ENCODE assay signal across 8 cellular contexts in genomic region chr3:158845748-158846350, GRCh38. TPM values are rescaled to one million over a fixed set of nuclear protein-coding genes. Genes with fewer than 3 reads are reported as not detected.
DNase-seq lines count a peak whose midpoint lies in the region; ATAC-seq and TF ChIP-seq lines count a peak whose summit lies in the region.

No MANE protein-coding gene starts in this region.

- no peak overlapping the region for H3K4me3 Mint-ChIP-seq in natural killer cell
- no peak overlapping the region for H3K4me3 Mint-ChIP-seq in natural killer cell treated with Interleukin-12 subunit alpha and Interleukin-12 subunit beta and Interleukin-15 and Interleukin-18, amount 100 ng/mL, for 72 hours
- no peak overlapping the region for H3K4me3 Mint-ChIP-seq in neural crest cell

- H3K9me3 Mint-ChIP-seq in natural killer cell (no peaks in the 10 kb centered on the region), neural crest cell (no peaks in the 10 kb centered on the region)
- H3K9me3 Mint-ChIP-seq in natural killer cell treated with Interleukin-12 subunit alpha and Interleukin-12 subunit beta and Interleukin-15 and Interleukin-18, amount 100 ng/mL, for 72 hours: no peaks in the 10 kb centered on the region

- H3K36me3 Mint-ChIP-seq in natural killer cell (no peaks in the 10 kb centered on the region), neural crest cell (ENCODE audit: low read depth) (no peaks in the 10 kb centered on the region)
- H3K36me3 Mint-ChIP-seq in natural killer cell treated with Interleukin-12 subunit alpha and Interleukin-12 subunit beta and Interleukin-15 and Interleukin-18, amount 100 ng/mL, for 72 hours: no peaks in the 10 kb centered on the region

- no peak for DNase-seq in natural killer cell
- no peak for DNase-seq in natural killer cell treated with Interleukin-12 subunit alpha and Interleukin-12 subunit beta and Interleukin-15 and Interleukin-18, amount 100 ng/mL, for 72 hours (ENCODE audit: low spot score)
- DNase-seq in H7: peak; percentile 64
- DNase-seq in NCI-H1105 treated with DMSO at 0.1 percent for 48 hours (lab: John Stamatoyannopoulos, UW): peak; percentile 83
- DNase-seq in T-helper 9 cell: peak; percentile 7
- peak; percentile 48 for DNase-seq in epithelial cell of esophagus (ENCODE audit: low read depth)
- DNase-seq in neural crest cell (ENCODE audit: low read depth, low spot score): no peak
- DNase-seq in lower leg skin (ENCODE audit: low spot score in 2 of 2): no peak

- H3K4me3 ChIP-seq in H7 (ENCODE audit: insufficient read depth, low read depth, low read length) (no peak overlapping the region), epithelial cell of esophagus (ENCODE audit: low read length) (no peak overlapping the region), lower leg skin (ENCODE audit: low read depth, poor library complexity, severe bottlenecking) (no peak overlapping the region)

- no peak for TF ChIP-seq POLR2A in lower leg skin (IDR thresholded peaks at IDR 0.05)

- intact Hi-C loops in natural killer cell (cut with micrococcal nuclease) (no loop called here), lower leg skin (cut with DNase I; ENCODE audit: low total_unique reads) (loop anchor here (5.0 kb wide), 1 partner anchor 416 kb away; no protein-coding TSS in a partner anchor)

- no peaks in the 10 kb centered on the region for H3K36me3 ChIP-seq in H7 (replicated peaks; ENCODE audit: control insufficient read depth, insufficient read depth, low read length)

- 15 to 17% methylated on average over 5 of the region's 5 CpGs for WGBS in lower leg skin, 2 donors

- TF ChIP-seq CTCF in natural killer cell (IDR thresholded peaks at IDR 0.05) (peak; percentile 65), epithelial cell of esophagus (IDR thresholded peaks at IDR 0.05; ENCODE audit: insufficient read depth, low read depth, low read length, missing control alignments) (peak; percentile 72), neural crest cell (conservative IDR thresholded peaks at IDR 0.05) (peak; percentile 89), lower leg skin (IDR thresholded peaks at IDR 0.05) (no peak)

- H3K27ac Mint-ChIP-seq in natural killer cell (no peak overlapping the region), neural crest cell (ENCODE audit: unreplicated experiment) (no peak overlapping the region)
- no peak overlapping the region for H3K27ac Mint-ChIP-seq in natural killer cell treated with Interleukin-12 subunit alpha and Interleukin-12 subunit beta and Interleukin-15 and Interleukin-18, amount 100 ng/mL, for 72 hours

- H3K27me3 ChIP-seq in H7 (ENCODE audit: control insufficient read depth, insufficient read depth, low read length): no peaks in the 10 kb centered on the region; the same call in 1 of the 2 replicates

- ATAC-seq in natural killer cell: peak in 1 of 3 donors; percentile 52
- no peak for ATAC-seq in natural killer cell treated with Interleukin-12 subunit alpha and Interleukin-12 subunit beta and Interleukin-15 and Interleukin-18, amount 100 ng/mL, for 72 hours

- H3K27me3 Mint-ChIP-seq in natural killer cell (ENCODE audit: low read depth in 2 of 2) (peaks cover 0 to under 1% of the 10 kb centered on the region in 2 donors), neural crest cell (ENCODE audit: low read depth) (peaks cover 8% of the 10 kb centered on the region)
- no peaks in the 10 kb centered on the region for H3K27me3 Mint-ChIP-seq in natural killer cell treated with Interleukin-12 subunit alpha and Interleukin-12 subunit beta and Interleukin-15 and Interleukin-18, amount 100 ng/mL, for 72 hours

- H3K4me1 Mint-ChIP-seq in natural killer cell (peaks cover 0 to 7% of the 10 kb centered on the region in 2 donors), neural crest cell (peaks cover 7% of the 10 kb centered on the region)
- H3K4me1 Mint-ChIP-seq in natural killer cell treated with Interleukin-12 subunit alpha and Interleukin-12 subunit beta and Interleukin-15 and Interleukin-18, amount 100 ng/mL, for 72 hours (ENCODE audit: low read depth in 2 of 2): peaks cover 0 to 8% of the 10 kb centered on the region in 2 donors

RNA-seq across cellular contexts. Expression of gene MFSD1, which starts 44.0 kb away (rescaled TPM):
- total RNA-seq in natural killer cell: 10 to 100 TPM; 27.3 to 37.3 (median 33.6) TPM
- 10 to 100 TPM; 21.9 to 25.5 TPM for total RNA-seq in natural killer cell treated with Interleukin-12 subunit alpha and Interleukin-12 subunit beta and Interleukin-15 and Interleukin-18, amount 100 ng/mL, for 72 hours
- total RNA-seq in H7 (2014; rRNA removed; shearing (Covaris generic)): 9.3 and 11.2 TPM in 2 replicates
- total RNA-seq in neural crest cell: 16.9 and 18.5 TPM in 2 replicates
- total RNA-seq in lower leg skin: 10 to 100 TPM; 48.9 to 99.2 (median 62.0) TPM

Comparison
In these comparisons a context has a peak if more than half of its experiments do, and no peak if none do; other contexts are left out.
1. DNase-seq: peak in H7 (single experiment), NCI-H1105 treated with DMSO at 0.1 percent for 48 hours (single experiment), T-helper 9 cell (single experiment) and epithelial cell of esophagus (single experiment); none in natural killer cell (single experiment), natural killer cell treated with Interleukin-12 subunit alpha and Interleukin-12 subunit beta and Interleukin-15 and Interleukin-18, amount 100 ng/mL, for 72 hours (single experiment), neural crest cell (single experiment) and lower leg skin (0 of 2).
2. CTCF ChIP-seq: peak in natural killer cell (single experiment), epithelial cell of esophagus (single experiment) and neural crest cell (single experiment); none in lower leg skin (0 of 3).